21 cellular contexts compared by ENCODE assay signal in genomic region chr10:126433351-126433750, GRCh38. TPM values are rescaled to one million over a fixed set of nuclear protein-coding genes. Genes with fewer than 3 reads are reported as not detected.
DNase-seq lines count a peak whose midpoint lies in the region; ATAC-seq and TF ChIP-seq lines count a peak whose summit lies in the region.
"Had no signal": no experiment of that assay in that cellular context is flagged by ENCODE, and none has a peak within 500 bp of the region (broad histone marks: within the 10 kb centered on the region; RNA-seq: fewer than 3 reads in every experiment).

No MANE protein-coding gene starts in this region.

- TF ChIP-seq CTCF in HCT116 (IDR thresholded peaks at IDR 0.05 in 2 of 3, conservative IDR thresholded peaks at IDR 0.05 in 1 of 3; ENCODE audit: borderline replicate concordance in 1 of 3, insufficient read depth in 1 of 3, low read depth in 2 of 3, low read length in 2 of 3), result no peak
- no peak for TF ChIP-seq CTCF in transverse colon (IDR thresholded peaks at IDR 0.05)

- H2AFZ ChIP-seq in HCT116 (ENCODE audit: low read depth, low read length, poor library complexity, severe bottlenecking), result no peak overlapping the region
- H2AFZ ChIP-seq: parathyroid adenoma had no signal

- peak; percentile 30; the same call in 1 of the 2 replicates for ATAC-seq in HCT116
- ATAC-seq in activated T-helper 17 cell treated with anti-CD3 and anti-CD28 coated beads, Interleukin-2, amount 50 U/mL, for 72 hours (replicated peaks), result peak; percentile 89
- ATAC-seq: heart right ventricle; naive thymus-derived CD4-positive, alpha-beta T cell; upper lobe of right lung had no signal

- WGBS in transverse colon (ENCODE audit: low coverage in 1 of 2), 2 donors, result 20 to 77% methylated on average over 2 to 5 of the region's 5 CpGs

- TF ChIP-seq EP300 in transverse colon (IDR thresholded peaks at IDR 0.05; ENCODE audit: low read depth), result no peak

- no TSS peak for BruUV-seq in HCT116 (replicated peaks; lab: Mats Ljungman, UMichigan)

- H3K27me3 Mint-ChIP-seq in CD8-positive, alpha-beta memory T cell, result no peaks in the 10 kb centered on the region
- no peaks in the 10 kb centered on the region for H3K27me3 Mint-ChIP-seq in activated T-helper 17 cell treated with anti-CD3 and anti-CD28 coated beads, Interleukin-2, amount 50 U/mL, for 72 hours

- H3K4me1 Mint-ChIP-seq in CD8-positive, alpha-beta memory T cell, result peaks cover 0 to 11% (median 10%) of the 10 kb centered on the region in 3 donors
- peaks cover 5% of the 10 kb centered on the region for H3K4me1 Mint-ChIP-seq in activated T-helper 17 cell treated with anti-CD3 and anti-CD28 coated beads, Interleukin-2, amount 50 U/mL, for 72 hours
- H3K4me1 Mint-ChIP-seq: naive thymus-derived CD4-positive, alpha-beta T cell had no signal

- H3K27me3 ChIP-seq in CD8-positive, alpha-beta memory T cell (ENCODE audit: insufficient read depth, low read length, poor library complexity, severe bottlenecking), result no peaks in the 10 kb centered on the region
- H3K27me3 ChIP-seq in HCT116 (ENCODE audit: insufficient read depth, low read length), result peaks cover 18% of the 10 kb centered on the region
- no peaks in the 10 kb centered on the region for H3K27me3 ChIP-seq in transverse colon
- H3K27me3 ChIP-seq: sigmoid colon, stomach had no signal

- no peak overlapping the region for H3K4me3 ChIP-seq in CD8-positive, alpha-beta memory T cell (ENCODE audit: low read length)
- H3K4me3 ChIP-seq in HCT116 (replicated peaks in 1 of 2; ENCODE audit: low read depth in 1 of 2, low read length in 2 of 2) (no peak overlapping the region), transverse colon (no peak overlapping the region)
- H3K4me3 ChIP-seq: dorsolateral prefrontal cortex, heart right ventricle, lung, sigmoid colon, stomach, upper lobe of right lung had no signal

- TF ChIP-seq RAD21 in HCT116 (IDR thresholded peaks at IDR 0.05; ENCODE audit: low read depth), result no peak

- no peaks in the 10 kb centered on the region for H4K20me1 ChIP-seq in HCT116 (ENCODE audit: insufficient read depth)

- no peaks in the 10 kb centered on the region for H3K36me3 Mint-ChIP-seq in CD8-positive, alpha-beta memory T cell
- H3K36me3 Mint-ChIP-seq in activated T-helper 17 cell treated with anti-CD3 and anti-CD28 coated beads, Interleukin-2, amount 50 U/mL, for 72 hours (ENCODE audit: low read depth), result no peaks in the 10 kb centered on the region
- H3K36me3 Mint-ChIP-seq: activated naive CD8-positive, alpha-beta T cell; naive thymus-derived CD4-positive, alpha-beta T cell had no signal

- H3K9me3 Mint-ChIP-seq in CD8-positive, alpha-beta memory T cell, result peaks cover 0 to 4% (median 2%) of the 10 kb centered on the region in 5 donors
- H3K9me3 Mint-ChIP-seq in activated T-helper 17 cell treated with anti-CD3 and anti-CD28 coated beads, Interleukin-2, amount 50 U/mL, for 72 hours, result no peaks in the 10 kb centered on the region

- H3K9me2 ChIP-seq in HCT116 (ENCODE audit: insufficient read depth), result no peaks in the 10 kb centered on the region

- peak overlapping the region in 2 of 7 donors; percentile 22 to 68 for H3K4me3 Mint-ChIP-seq in CD8-positive, alpha-beta memory T cell
- peak overlapping the region; percentile 53 for H3K4me3 Mint-ChIP-seq in activated T-helper 17 cell treated with anti-CD3 and anti-CD28 coated beads, Interleukin-2, amount 50 U/mL, for 72 hours
- H3K4me3 Mint-ChIP-seq: activated naive CD8-positive, alpha-beta T cell; naive thymus-derived CD4-positive, alpha-beta T cell had no signal

- intact Hi-C loops in HCT116 (cut with micrococcal nuclease), result no loop called here
- intact Hi-C loops in transverse colon (cut with DNase I; ENCODE audit: low total_unique reads), result no loop called here

- H3K4me1 ChIP-seq in CD8-positive, alpha-beta memory T cell (ENCODE audit: insufficient read depth, low read length), result no peaks in the 10 kb centered on the region
- H3K4me1 ChIP-seq in HCT116 (ENCODE audit: control insufficient read depth in 1 of 2, insufficient read depth in 2 of 2, low read length in 2 of 2), result peaks cover 0 to 4% of the 10 kb centered on the region in 2 experiments; a peak in 1 of 4 replicates
- no peaks in the 10 kb centered on the region for H3K4me1 ChIP-seq in transverse colon
- H3K4me1 ChIP-seq: heart right ventricle, parathyroid adenoma, sigmoid colon, stomach, upper lobe of right lung had no signal

- H3K9me3 ChIP-seq in CD8-positive, alpha-beta memory T cell (ENCODE audit: low read length), result no peaks in the 10 kb centered on the region
- H3K9me3 ChIP-seq in HCT116 (ENCODE audit: control insufficient read depth in 1 of 2, insufficient read depth in 1 of 2, low read depth in 1 of 2, low read length in 2 of 2) (no peaks in the 10 kb centered on the region), transverse colon (no peaks in the 10 kb centered on the region)
- H3K9me3 ChIP-seq: heart right ventricle, sigmoid colon, stomach, upper lobe of right lung had no signal

- POLR2A ChIA-PET in CD8-positive, alpha-beta memory T cell (lab: Charles Lee), result no interaction called here
- POLR2A ChIA-PET in HCT116 (lab: Charles Lee), result no interaction called here

- no peaks in the 10 kb centered on the region for H3K36me3 ChIP-seq in CD8-positive, alpha-beta memory T cell (ENCODE audit: insufficient read depth, low read length)
- H3K36me3 ChIP-seq in HCT116 (ENCODE audit: control insufficient read depth in 1 of 2, insufficient read depth in 2 of 2, low read length in 2 of 2), result no peaks in the 10 kb centered on the region
- H3K36me3 ChIP-seq in transverse colon, result no peaks in the 10 kb centered on the region
- H3K36me3 ChIP-seq: heart right ventricle, sigmoid colon, stomach, upper lobe of right lung had no signal

- TF ChIP-seq POLR2A in HCT116 (IDR thresholded peaks at IDR 0.05; ENCODE audit: borderline replicate concordance, extremely low read depth, insufficient read depth, insufficient read length), result no peak
- no peak for TF ChIP-seq POLR2A in transverse colon (IDR thresholded peaks at IDR 0.05)

- in situ Hi-C loops in transverse colon (cut with MboI; ENCODE audit: low pct_ligation_motif_present in 1 of 4, low pct_unique_long_range_greater_than_20kb in 1 of 4, low sequenced_read_pairs in 3 of 4), result no loop called here

- no peak overlapping the region for H3K27ac ChIP-seq in CD8-positive, alpha-beta memory T cell (ENCODE audit: low read depth, low read length)
- H3K27ac ChIP-seq in HCT116 (ENCODE audit: low read depth, low read length) (no peak overlapping the region), transverse colon (no peak overlapping the region)
- H3K27ac ChIP-seq: dorsolateral prefrontal cortex, heart right ventricle, parathyroid adenoma, sigmoid colon, stomach, upper lobe of right lung had no signal

- no peaks in the 10 kb centered on the region for H3K79me2 ChIP-seq in HCT116 (ENCODE audit: insufficient read depth, low read length)
- H3K79me2 ChIP-seq: parathyroid adenoma had no signal

- DNase-seq in CD8-positive, alpha-beta memory T cell, result peak in 1 of 5 donors; percentile 1
- no peak for DNase-seq in HCT116 (ENCODE audit: low read depth, low spot score)
- DNase-seq in kidney tubule cell (ENCODE audit: low spot score), result peak; percentile 67
- no peak for DNase-seq in stimulated activated CD4-positive, alpha-beta T cell treated with anti-CD3 and anti-CD28 coated beads, Interleukin-4, amount 100 ng/mL, for 4 hours
- no peak for DNase-seq in mucosa of gallbladder (ENCODE audit: low spot score)
- DNase-seq in transverse colon, result no peak
- DNase-seq: activated CD4-positive, alpha-beta T cell treated with anti-CD3 and anti-CD28 coated beads, Interleukin-2, amount 50 U/mL, for 1 hour; activated T-cell treated with anti-CD3 and anti-CD28 coated beads, Interleukin-2, amount 50 U/mL, for 1 hour; heart right ventricle; naive thymus-derived CD4-positive, alpha-beta T cell; NCI-H1436; NCI-H2171 treated with DMSO at 0.1 percent for 48 hours; sigmoid colon; stimulated activated CD4-positive, alpha-beta T cell treated with anti-CD3 and anti-CD28 coated beads, Interleukin-1b, Interleukin-23, amount 100 ng/mL, for 48 hours; stomach; upper lobe of right lung had no signal

- no peak overlapping the region for H3K9ac ChIP-seq in HCT116 (ENCODE audit: low read length)
- H3K9ac ChIP-seq: parathyroid adenoma had no signal

- H3K4me2 ChIP-seq in HCT116 (ENCODE audit: low read length), result no peak overlapping the region

- H3K27ac Mint-ChIP-seq in CD8-positive, alpha-beta memory T cell, result peak overlapping the region in 7 of 8 donors; percentile 36 to 93 (median 69)
- H3K27ac Mint-ChIP-seq in activated T-helper 17 cell treated with anti-CD3 and anti-CD28 coated beads, Interleukin-2, amount 50 U/mL, for 72 hours, result peak overlapping the region; percentile 58
- H3K27ac Mint-ChIP-seq: activated naive CD8-positive, alpha-beta T cell; naive thymus-derived CD4-positive, alpha-beta T cell had no signal

- RAD21 ChIA-PET in HCT116 (lab: Charles Lee; ENCODE audit: low non-redundant PET in 1 of 2, low total read pairs in 2 of 2, uncharacterized antibody in 2 of 2, unreplicated experiment in 2 of 2), result no interaction called here

- CTCF ChIA-PET in CD8-positive, alpha-beta memory T cell (lab: Charles Lee), result no interaction called here
- CTCF ChIA-PET in HCT116 (lab: Charles Lee), result no interaction called here

TF ChIP-seq in HCT116, 20 proteins besides CTCF, POLR2A, EP300 and RAD21:
- TF ChIP-seq FOSL1 (IDR thresholded peaks at IDR 0.05; ENCODE audit: low read depth) (peak; percentile 56), SIN3A (IDR thresholded peaks at IDR 0.05; ENCODE audit: low read depth) (no peak)

RNA-seq across cellular contexts. Expression of gene ADAM12, which starts 45.1 kb away (rescaled TPM):
- under 1 TPM; 0.11 to 0.31 TPM for total RNA-seq in CD8-positive, alpha-beta memory T cell
- polyA plus RNA-seq in CD8-positive, alpha-beta memory T cell, result 6.4 TPM
- total RNA-seq in HCT116 (2021; ENCODE audit: unreplicated experiment) (not detected), mucosa of gallbladder (2.1 TPM), transverse colon (1 to 10 TPM in 2 of 4 donors, under 1 TPM in 1, not detected in 1; 0.14 to 2.2 (median 1.1) TPM)
- 0.01 TPM in 1 of 2 replicates, not detected in the other for polyA plus RNA-seq in HCT116 (2012)
- 10 to 100 TPM in 1 of 2 donors, 1 to 10 TPM in 1; 8.4 to 25.5 TPM for total RNA-seq in activated T-helper 17 cell treated with anti-CD3 and anti-CD28 coated beads, Interleukin-2, amount 50 U/mL, for 72 hours
- polyA plus RNA-seq: naive thymus-derived CD4-positive, alpha-beta T cell had no signal
